ENCODE assay signal across 11 cellular contexts in the genomic region with DNA sequence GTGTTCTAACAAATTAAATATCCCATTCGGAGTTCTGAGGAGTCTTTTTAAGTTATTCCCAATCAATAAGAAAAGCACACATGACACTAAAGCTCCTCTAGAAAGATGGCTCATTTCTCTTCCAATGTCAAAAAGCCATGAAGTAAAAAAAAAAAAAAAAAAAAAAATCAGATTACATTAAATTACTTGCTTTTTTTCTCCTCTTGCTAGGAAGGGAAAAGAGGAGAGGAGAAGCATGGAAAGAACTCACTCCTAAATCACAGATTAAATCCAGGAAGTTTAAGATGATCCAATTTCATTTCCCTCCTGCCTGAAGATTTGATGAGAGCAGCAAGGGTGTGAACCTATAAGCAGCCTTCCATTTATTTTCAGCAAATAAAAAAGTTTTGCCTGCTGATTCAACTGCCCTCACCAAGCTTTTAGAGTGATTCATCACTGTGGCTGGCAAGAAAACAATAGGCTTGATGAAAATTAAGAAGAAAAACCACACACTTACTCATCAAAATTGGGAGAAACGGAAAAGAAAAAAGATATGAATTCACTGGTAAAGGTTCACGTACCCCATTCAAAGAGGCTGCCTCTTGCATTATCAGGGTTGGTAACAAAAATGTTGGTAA. TPM values are rescaled to one million over a fixed set of nuclear protein-coding genes. Genes with fewer than 3 reads are reported as not detected.
DNase-seq lines count a peak whose midpoint lies in the region; TF ChIP-seq lines count a peak whose summit lies in the region.
"Had no signal": no experiment of that assay in that cellular context is flagged by ENCODE, and none has a peak within 500 bp of the region (broad histone marks: within the 10 kb centered on the region; RNA-seq: fewer than 3 reads in every experiment).

No MANE protein-coding gene starts in this region.

- H3K9me3 Mint-ChIP-seq in activated CD4-positive, alpha-beta T cell treated with anti-CD3 and anti-CD28 coated beads, Interleukin-2, amount 10 ng/mL, durations not matched to agents 7 days and 5 days, result no peaks in the 10 kb centered on the region
- H3K9me3 Mint-ChIP-seq: activated naive CD8-positive, alpha-beta T cell treated with anti-CD3 and anti-CD28 coated beads, Interleukin-2, amount 50 U/mL, for 24 hours had no signal

- H3K27me3 Mint-ChIP-seq in activated CD4-positive, alpha-beta T cell treated with anti-CD3 and anti-CD28 coated beads, Interleukin-2, amount 10 ng/mL, durations not matched to agents 7 days and 5 days, result no peaks in the 10 kb centered on the region
- H3K27me3 Mint-ChIP-seq: activated naive CD8-positive, alpha-beta T cell treated with anti-CD3 and anti-CD28 coated beads, Interleukin-2, amount 50 U/mL, for 24 hours; stimulated activated naive CD8-positive, alpha-beta T cell treated with anti-CD3 and anti-CD28 coated beads, Interleukin-15, Interleukin-2, amounts not matched to agents 100 ng/mL and 50 ng/mL, for 24 hours had no signal

- H3K4me1 ChIP-seq in esophagus muscularis mucosa, result peaks cover 0 to 15% (median 9%) of the 10 kb centered on the region in 4 donors

- no peak for TF ChIP-seq POLR2A in esophagus muscularis mucosa (IDR thresholded peaks at IDR 0.05; ENCODE audit: low read depth)

- H3K27me3 ChIP-seq in esophagus muscularis mucosa, result no peaks in the 10 kb centered on the region

- intact Hi-C loops in esophagus muscularis mucosa (cut with DNase I), result no loop called here

- H3K36me3 ChIP-seq in esophagus muscularis mucosa, result no peaks in the 10 kb centered on the region

- H3K9me3 ChIP-seq in esophagus muscularis mucosa, result no peaks in the 10 kb centered on the region

- CTCF ChIA-PET in activated CD4-positive, alpha-beta T cell treated with anti-CD3 and anti-CD28 coated beads, Interleukin-2, amount 10 ng/mL, durations not matched to agents 7 days and 5 days (lab: Charles Lee), result no interaction called here

- POLR2A ChIA-PET in activated CD4-positive, alpha-beta T cell treated with anti-CD3 and anti-CD28 coated beads, Interleukin-2, amount 10 ng/mL, durations not matched to agents 7 days and 5 days (lab: Charles Lee), result no interaction called here

- TF ChIP-seq CTCF in esophagus muscularis mucosa (IDR thresholded peaks at IDR 0.05), result no peak

- peak; percentile 89 for DNase-seq in GM04504 (ENCODE audit: low read depth)
- DNase-seq in OCI-M1 (lab: John Stamatoyannopoulos, UW), result peak; percentile 21
- DNase-seq in dedifferentiated amniotic fluid mesenchymal stem cell (ENCODE audit: extremely low spot score), result peak; percentile 95
- peak; percentile 97 for DNase-seq in renal cortical epithelial cell (ENCODE audit: low read depth)
- no peak for DNase-seq in DMS 273 (lab: John Stamatoyannopoulos, UW; ENCODE audit: unreplicated experiment)
- DNase-seq in occipital lobe (lab: John Stamatoyannopoulos, UW), result no peak
- DNase-seq in esophagus muscularis mucosa (ENCODE audit: extremely low spot score), result no peak
- DNase-seq in activated CD4-positive, alpha-beta T cell treated with anti-CD3 and anti-CD28 coated beads, Interleukin-2, amount 10 ng/mL, durations not matched to agents 7 days and 5 days, result no peak
- DNase-seq: activated CD4-positive, alpha-beta T cell treated with anti-CD3 and anti-CD28 coated beads, Interleukin-2, amount 50 U/mL, for 4 hours; activated naive CD8-positive, alpha-beta T cell treated with anti-CD3 and anti-CD28 coated beads, Interleukin-2, amount 50 U/mL, for 24 hours had no signal

- no peak for TF ChIP-seq EP300 in esophagus muscularis mucosa (IDR thresholded peaks at IDR 0.05)

- no peak overlapping the region for H3K4me3 ChIP-seq in esophagus muscularis mucosa

- no peak overlapping the region for H3K27ac Mint-ChIP-seq in activated CD4-positive, alpha-beta T cell treated with anti-CD3 and anti-CD28 coated beads, Interleukin-2, amount 10 ng/mL, durations not matched to agents 7 days and 5 days
- H3K27ac Mint-ChIP-seq: activated naive CD8-positive, alpha-beta T cell treated with anti-CD3 and anti-CD28 coated beads, Interleukin-2, amount 50 U/mL, for 24 hours; stimulated activated naive CD8-positive, alpha-beta T cell treated with anti-CD3 and anti-CD28 coated beads, Interleukin-15, Interleukin-2, amounts not matched to agents 100 ng/mL and 50 ng/mL, for 24 hours had no signal

- H3K27ac ChIP-seq in esophagus muscularis mucosa (replicated peaks in 1 of 4), result no peak overlapping the region

- no peak overlapping the region for H3K4me3 Mint-ChIP-seq in activated CD4-positive, alpha-beta T cell treated with anti-CD3 and anti-CD28 coated beads, Interleukin-2, amount 10 ng/mL, durations not matched to agents 7 days and 5 days
- H3K4me3 Mint-ChIP-seq: activated naive CD8-positive, alpha-beta T cell treated with anti-CD3 and anti-CD28 coated beads, Interleukin-2, amount 50 U/mL, for 24 hours; stimulated activated naive CD8-positive, alpha-beta T cell treated with anti-CD3 and anti-CD28 coated beads, Interleukin-15, Interleukin-2, amounts not matched to agents 100 ng/mL and 50 ng/mL, for 24 hours had no signal

- WGBS in esophagus muscularis mucosa, result 78% methylated on average over 3 of the region's 3 CpGs

- no peaks in the 10 kb centered on the region for H3K4me1 Mint-ChIP-seq in activated CD4-positive, alpha-beta T cell treated with anti-CD3 and anti-CD28 coated beads, Interleukin-2, amount 10 ng/mL, durations not matched to agents 7 days and 5 days
- H3K4me1 Mint-ChIP-seq: activated naive CD8-positive, alpha-beta T cell treated with anti-CD3 and anti-CD28 coated beads, Interleukin-2, amount 50 U/mL, for 24 hours had no signal

- H3K36me3 Mint-ChIP-seq in activated CD4-positive, alpha-beta T cell treated with anti-CD3 and anti-CD28 coated beads, Interleukin-2, amount 10 ng/mL, durations not matched to agents 7 days and 5 days (ENCODE audit: low read depth), result no peaks in the 10 kb centered on the region

RNA-seq across cellular contexts. Expression of a gene that starts 19.7 kb away (rescaled TPM):
- total RNA-seq in renal cortical epithelial cell, result 32.1 and 79.5 TPM in 2 replicates
- total RNA-seq in occipital lobe, result 31.2 TPM
- 1 to 10 TPM; 7.1 to 9.3 (median 7.8) TPM for total RNA-seq in esophagus muscularis mucosa
- total RNA-seq in activated CD4-positive, alpha-beta T cell treated with anti-CD3 and anti-CD28 coated beads, Interleukin-2, amount 10 ng/mL, durations not matched to agents 7 days and 5 days, result under 1 TPM in 1 of 2 experiments, not detected in 1; 0.08 TPM

Comparison
In these comparisons a context has a peak if more than half of its experiments do, and no peak if none do; other contexts are left out.
1. DNase-seq: peak in GM04504 (single experiment), OCI-M1 (single experiment), dedifferentiated amniotic fluid mesenchymal stem cell (single experiment) and renal cortical epithelial cell (single experiment); none in DMS 273 (single experiment), occipital lobe (single experiment), esophagus muscularis mucosa (single experiment) and activated CD4-positive, alpha-beta T cell treated with anti-CD3 and anti-CD28 coated beads, Interleukin-2, amount 10 ng/mL, durations not matched to agents 7 days and 5 days (single experiment).
2. RNA of a gene that starts 19.7 kb away (total RNA-seq): 32.1 to 79.5 TPM in renal cortical epithelial cell, 31.2 TPM in occipital lobe (single experiment) and 7.1 to 9.3 TPM in esophagus muscularis mucosa; 0.08 TPM in activated CD4-positive, alpha-beta T cell treated with anti-CD3 and anti-CD28 coated beads, Interleukin-2, amount 10 ng/mL, durations not matched to agents 7 days and 5 days; every median in the first group is over 4 times any median in the second.